1 cellular context compared by ENCODE assay signal in genomic region chr5:150503386-150503785, GRCh38.
TF ChIP-seq lines count a peak whose summit lies in the region.

No MANE protein-coding gene starts in this region.

TF ChIP-seq in HepG2, 621 proteins besides CTCF, POLR2A, EP300 and RAD21:
- TF ChIP-seq ATRX (CRISPR knock-in tag; IDR thresholded peaks at IDR 0.05; ENCODE audit: borderline replicate concordance) (no peak), ZNF33B (CRISPR knock-in tag; IDR thresholded peaks at IDR 0.05) (no peak), ZBTB3 (CRISPR knock-in tag; IDR thresholded peaks at IDR 0.05; ENCODE audit: borderline replicate concordance, low read depth) (no peak), E2F2 (CRISPR knock-in tag; IDR thresholded peaks at IDR 0.05; ENCODE audit: borderline replicate concordance) (no peak), KAT8 (CRISPR knock-in tag; IDR thresholded peaks at IDR 0.05) (no peak), RBM22 (optimal IDR thresholded peaks at IDR 0.05; ENCODE audit: low read length) (peak; percentile 5), ZNF687 (CRISPR knock-in tag; IDR thresholded peaks at IDR 0.05) (peak; percentile 3; the same call in 1 of the 2 replicates), ZNF576 (CRISPR knock-in tag; IDR thresholded peaks at IDR 0.05) (no peak), E2F5 (CRISPR knock-in tag; conservative IDR thresholded peaks at IDR 0.05) (no peak), PHB2 (IDR thresholded peaks at IDR 0.05; ENCODE audit: partially characterized antibody) (no peak)
TF ChIP-seq in HepG2: peak in this region for 2.
